Comparison of ENCODE assay signal across 27 cellular contexts in genomic region chr9:90940280-90940679, GRCh38.
"Had no signal": no experiment of that assay in that cellular context is flagged by ENCODE, and none has a peak within 500 bp of the region (broad histone marks: within the 10 kb centered on the region; RNA-seq: fewer than 3 reads in every experiment).

No MANE protein-coding gene starts in this region.

- H3K9me3 ChIP-seq: MG63, SK-N-SH had no signal

- H3K27ac Mint-ChIP-seq: IgD-negative memory B cell, T-cell had no signal

- FAIRE-seq: HTR-8/SVneo, K562 had no signal

- H3K4me2 ChIP-seq: SK-N-SH had no signal

- H3K4me3 Mint-ChIP-seq: IgD-negative memory B cell, T-cell had no signal

- H3K4me3 ChIP-seq: K562, MG63 had no signal

- ATAC-seq: K562, Panc1, PC-3, T-cell had no signal

- H3K36me3 ChIP-seq: MG63 had no signal

- H3K27ac ChIP-seq: HL-60, RWPE1 had no signal

- H3K9ac ChIP-seq: SK-N-SH had no signal

- DNase-seq: MG63; NCI-H1092; NCI-H1105 treated with DMSO at 0.1 percent for 48 hours; NCI-H1417 treated with DMSO at 0.1 percent for 48 hours; NCI-H146; NCI-H1694 treated with DMSO at 0.1 percent for 48 hours; NCI-H1930; NCI-H2081; NCI-H2107; NCI-H2227 treated with DMSO at 0.1 percent for 48 hours; NCI-H446; NCI-H510A; NCI-H524 treated with DMSO at 0.1 percent for 48 hours; NCI-H69; NCI-H774; NK-92 treated with Interleukin-12 subunit alpha and Interleukin-12 subunit beta, amount 100 ng/mL, for 24 hours; PC-3; SHP77; SK-N-SH; SW 1271; T-cell had no signal

- H3K27me3 ChIP-seq: MG63 had no signal

- H3K36me3 Mint-ChIP-seq: T-cell had no signal

- H3K4me1 Mint-ChIP-seq: T-cell had no signal

- H3K9me3 Mint-ChIP-seq: T-cell had no signal
